In genomic region chr3:160163259-160163878, GRCh38 we compare ENCODE assay signal across 8 cellular contexts.
A peak's percentile ranks its signal among the peaks of the same experiment; 100 is the strongest.
DNase-seq lines count a peak whose midpoint lies in the region; ATAC-seq and TF ChIP-seq lines count a peak whose summit lies in the region.

No MANE protein-coding gene starts in this region.

- intact Hi-C loops in transverse colon (cut with DNase I; ENCODE audit: low total_unique reads), result loop anchor here (10.0 kb wide), 2 partner anchors 61 to 129 kb away; partner anchors contain the start of gene C3orf80

- H3K36me3 ChIP-seq in transverse colon, result no peaks in the 10 kb centered on the region

- H3K27ac ChIP-seq in transverse colon, result no peak overlapping the region

- ATAC-seq in GM18873 (IDR thresholded peaks at IDR 0.05; ENCODE audit: low FRiP score, unreplicated experiment) (no peak), GM19395 (IDR thresholded peaks at IDR 0.05; ENCODE audit: unreplicated experiment) (no peak)

- in situ Hi-C loops in transverse colon (cut with MboI; ENCODE audit: low pct_ligation_motif_present in 1 of 4, low pct_unique_long_range_greater_than_20kb in 1 of 4, low sequenced_read_pairs in 3 of 4), result loop anchor here in 3 of 4 donors (10.0 to 25.0 kb wide), 2 partner anchors 174 to 181 kb away; no protein-coding TSS in a partner anchor

- TF ChIP-seq EP300 in transverse colon (IDR thresholded peaks at IDR 0.05; ENCODE audit: low read depth), result no peak

- H3K4me1 ChIP-seq in transverse colon, result peaks cover 0 to 5% (median 1%) of the 10 kb centered on the region in 4 donors

- DNase-seq in A172 (ENCODE audit: low spot score), result peak; percentile 32
- no peak for DNase-seq in GM10266 (ENCODE audit: extremely low spot score)
- peak; percentile 18 for DNase-seq in NOMO-1 treated with dmso at 0.1 percent for 144 hours (lab: John Stamatoyannopoulos, UW; ENCODE audit: unreplicated experiment)
- peak; percentile 21 for DNase-seq in fibroblast of gingiva (ENCODE audit: low read depth)
- DNase-seq in transverse colon, result no peak
- no peak for DNase-seq in activated CD4-positive, alpha-beta T cell treated with anti-CD3 and anti-CD28 coated beads for 48 hours

- TF ChIP-seq POLR2A in transverse colon (IDR thresholded peaks at IDR 0.05), result no peak

- no peak overlapping the region for H3K4me3 ChIP-seq in transverse colon

- peaks cover 0 to 3% of the 10 kb centered on the region in 2 donors for H3K9me3 ChIP-seq in transverse colon

- no peaks in the 10 kb centered on the region for H3K27me3 ChIP-seq in transverse colon

- peak; percentile 30 for TF ChIP-seq CTCF in GM10266 (IDR thresholded peaks at IDR 0.05; ENCODE audit: control insufficient read depth, insufficient read depth, low read depth, missing control alignments)
- peak; percentile 40 to 61 (median 45) for TF ChIP-seq CTCF in transverse colon (IDR thresholded peaks at IDR 0.05)

Comparison
In these comparisons a context has a peak if more than half of its experiments do, and no peak if none do; other contexts are left out.
1. DNase-seq: peak in A172 (single experiment), NOMO-1 treated with dmso at 0.1 percent for 144 hours (single experiment) and fibroblast of gingiva (single experiment); none in GM10266 (single experiment), transverse colon (single experiment) and activated CD4-positive, alpha-beta T cell treated with anti-CD3 and anti-CD28 coated beads for 48 hours (single experiment).